ENCODE assay signal across 1 cellular context in genomic region chr3:16482770-16483531, GRCh38.
TF ChIP-seq lines count a peak whose summit lies in the region.

No MANE protein-coding gene starts in this region.

TF ChIP-seq in HEK293, 187 proteins besides CTCF, POLR2A, EP300 and RAD21 (continued from another document and continues in another):
- TF ChIP-seq ZSCAN5A (tag by site-specific recombination; IDR thresholded peaks at IDR 0.05) (0 out of 2 replicates have a peak, but pooled peaks have one; percentile 21), ZFP37 (tag by site-specific recombination; IDR thresholded peaks at IDR 0.05) (no peak), ZNF132 (tag by site-specific recombination; IDR thresholded peaks at IDR 0.05; ENCODE audit: borderline replicate concordance) (no peak), ZNF449 (tag by site-specific recombination; IDR thresholded peaks at IDR 0.05) (no peak; the same call in none of the 2 replicates), ZSCAN18 (tag by site-specific recombination; IDR thresholded peaks at IDR 0.05) (no peak), BCL11B (tag by site-specific recombination; IDR thresholded peaks at IDR 0.05; ENCODE audit: low read depth) (peak; percentile 95), ZNF777 (tag by site-specific recombination; IDR thresholded peaks at IDR 0.05; ENCODE audit: borderline replicate concordance) (no peak), ZEB2 (tag by site-specific recombination; IDR thresholded peaks at IDR 0.05) (peak; percentile 88), ZNF596 (tag by site-specific recombination; IDR thresholded peaks at IDR 0.05) (0 out of 2 replicates have a peak, but pooled peaks have one; percentile 31), ZNF530 (tag by site-specific recombination; IDR thresholded peaks at IDR 0.05; ENCODE audit: low read depth) (no peak), ZNF350 (tag by site-specific recombination; IDR thresholded peaks at IDR 0.05) (no peak), ZNF426 (tag by site-specific recombination; IDR thresholded peaks at IDR 0.05) (no peak), ZNF558 (tag by site-specific recombination; IDR thresholded peaks at IDR 0.05) (no peak; the same call in none of the 2 replicates), ZNF174 (tag by site-specific recombination; IDR thresholded peaks at IDR 0.05) (no peak), ZNF555 (tag by site-specific recombination; conservative IDR thresholded peaks at IDR 0.05) (no peak), SCRT2 (tag by site-specific recombination; IDR thresholded peaks at IDR 0.05) (peak; percentile 77), ZNF768 (tag by site-specific recombination; IDR thresholded peaks at IDR 0.05) (no peak), ZBTB26 (tag by site-specific recombination; optimal IDR thresholded peaks at IDR 0.05) (no peak), ZNF623 (tag by site-specific recombination; IDR thresholded peaks at IDR 0.05) (0 out of 2 replicates have a peak, but pooled peaks have one; percentile 19), WT1 (tag by site-specific recombination; IDR thresholded peaks at IDR 0.05) (peak; percentile 100), ZBTB21 (tag by site-specific recombination; IDR thresholded peaks at IDR 0.05) (peak; percentile 93), ZNF362 (tag by site-specific recombination; IDR thresholded peaks at IDR 0.05) (peak; percentile 98), YY2 (tag by site-specific recombination; IDR thresholded peaks at IDR 0.05) (no peak), ZNF600 (tag by site-specific recombination; IDR thresholded peaks at IDR 0.05) (peak; percentile 75; the same call in 1 of the 2 replicates), ZNF785 (tag by site-specific recombination; IDR thresholded peaks at IDR 0.05) (no peak), ZBTB48 (tag by site-specific recombination; IDR thresholded peaks at IDR 0.05) (no peak), ZNF214 (tag by site-specific recombination; IDR thresholded peaks at IDR 0.05; ENCODE audit: borderline replicate concordance) (no peak), ZNF548 (tag by site-specific recombination; IDR thresholded peaks at IDR 0.05) (no peak), TRIM28 (IDR thresholded peaks at IDR 0.05; ENCODE audit: borderline replicate concordance, low read length) (no peak; the same call in 1 of the 2 replicates), ZSCAN16 (tag by site-specific recombination; IDR thresholded peaks at IDR 0.05) (peak; percentile 81; the same call in 1 of the 2 replicates), MEIS1 (CRISPR knock-in tag; IDR thresholded peaks at IDR 0.05; ENCODE audit: borderline replicate concordance) (no peak), ZNF76 (tag by site-specific recombination; IDR thresholded peaks at IDR 0.05; ENCODE audit: borderline replicate concordance, low read depth) (peak; percentile 52; the same call in 1 of the 2 replicates), ZNF221 (tag by site-specific recombination; IDR thresholded peaks at IDR 0.05; ENCODE audit: borderline replicate concordance) (no peak), ZBTB6 (tag by site-specific recombination; IDR thresholded peaks at IDR 0.05) (peak; percentile 80), ZFP69B (tag by site-specific recombination; IDR thresholded peaks at IDR 0.05) (peak; percentile 75; the same call in 1 of the 2 replicates), ZNF488 (tag by site-specific recombination; IDR thresholded peaks at IDR 0.05) (peak; percentile 95), ZBTB1 (tag by site-specific recombination; IDR thresholded peaks at IDR 0.05) (0 out of 2 replicates have a peak, but pooled peaks have one; percentile 49), RBAK (tag by site-specific recombination; IDR thresholded peaks at IDR 0.05) (no peak), ZNF114 (tag by site-specific recombination; IDR thresholded peaks at IDR 0.05) (no peak), ZNF266 (tag by site-specific recombination; IDR thresholded peaks at IDR 0.05; ENCODE audit: low read depth) (no peak), ZNF10 (tag by site-specific recombination; IDR thresholded peaks at IDR 0.05) (peak; percentile 70), ZNF37A (tag by site-specific recombination; IDR thresholded peaks at IDR 0.05) (no peak; the same call in 1 of the 2 replicates), ZNF391 (tag by site-specific recombination; IDR thresholded peaks at IDR 0.05; ENCODE audit: borderline replicate concordance, low read depth) (peak; percentile 76; the same call in 1 of the 2 replicates), ZNF311 (tag by site-specific recombination; IDR thresholded peaks at IDR 0.05; ENCODE audit: borderline replicate concordance) (no peak), ZBTB11 (tag by site-specific recombination; conservative IDR thresholded peaks at IDR 0.05; ENCODE audit: low read depth) (no peak), SP3 (tag by site-specific recombination; IDR thresholded peaks at IDR 0.05) (0 out of 2 replicates have a peak, but pooled peaks have one; percentile 24), ZNF549 (tag by site-specific recombination; IDR thresholded peaks at IDR 0.05) (no peak; the same call in 1 of the 2 replicates), ZNF560 (tag by site-specific recombination; IDR thresholded peaks at IDR 0.05; ENCODE audit: borderline replicate concordance) (no peak), BCL11A (tag by site-specific recombination; IDR thresholded peaks at IDR 0.05; ENCODE audit: low read depth) (peak; percentile 76), ZNF16 (tag by site-specific recombination; IDR thresholded peaks at IDR 0.05; ENCODE audit: low read depth) (no peak), ZNF280C (tag by site-specific recombination; IDR thresholded peaks at IDR 0.05) (no peak), ZNF121 (tag by site-specific recombination; IDR thresholded peaks at IDR 0.05) (0 out of 2 replicates have a peak, but pooled peaks have one; percentile 31), SP7 (tag by site-specific recombination; IDR thresholded peaks at IDR 0.05) (peak; percentile 99), ZFP3 (tag by site-specific recombination; IDR thresholded peaks at IDR 0.05; ENCODE audit: low read depth) (no peak), ZNF791 (tag by site-specific recombination; IDR thresholded peaks at IDR 0.05) (no peak), GFI1B (tag by site-specific recombination; IDR thresholded peaks at IDR 0.05) (peak; percentile 96), YY1 (tag by site-specific recombination; IDR thresholded peaks at IDR 0.05) (peak; percentile 59; the same call in 1 of the 2 replicates), ZNF146 (tag by site-specific recombination; IDR thresholded peaks at IDR 0.05) (peak; percentile 86), ZSCAN30 (tag by site-specific recombination; IDR thresholded peaks at IDR 0.05) (peak; percentile 85)
